ENCODE assay signal across 16 cellular contexts in genomic region chr17:50768348-50768761, GRCh38. TPM values are rescaled to one million over a fixed set of nuclear protein-coding genes. Genes with fewer than 3 reads are reported as not detected.
A peak's percentile ranks its signal among the peaks of the same experiment; 100 is the strongest.
DNase-seq lines count a peak whose midpoint lies in the region; ATAC-seq and TF ChIP-seq lines count a peak whose summit lies in the region.
"Had no signal": no experiment of that assay in that cellular context is flagged by ENCODE, and none has a peak within 500 bp of the region (broad histone marks: within the 10 kb centered on the region; RNA-seq: fewer than 3 reads in every experiment).

No MANE protein-coding gene starts in this region.

- no peak for TF ChIP-seq POLR2A in upper lobe of left lung (IDR thresholded peaks at IDR 0.05)

- H3K4me1 ChIP-seq in Panc1 (ENCODE audit: control insufficient read depth, insufficient read depth, low read length) = no peaks in the 10 kb centered on the region
- peaks cover 0 to 15% (median 5%) of the 10 kb centered on the region in 4 donors for H3K4me1 ChIP-seq in upper lobe of left lung

- WGBS in upper lobe of left lung, 2 donors = 60 to 62% methylated on average over 7 of the region's 7 CpGs

- no peaks in the 10 kb centered on the region for H3K27me3 ChIP-seq in Panc1 (ENCODE audit: control insufficient read depth, insufficient read depth, low read length)
- H3K27me3 ChIP-seq in upper lobe of left lung = no peaks in the 10 kb centered on the region
- H3K27me3 ChIP-seq: SJSA1, vagina had no signal

- 0 out of 2 replicates have a peak, but pooled peaks have one; percentile 5 for ATAC-seq in Panc1
- ATAC-seq in left colon = peak; percentile 78
- no peak for ATAC-seq in upper lobe of left lung (ENCODE audit: low FRiP score in 2 of 2)
- ATAC-seq in HG03439 (IDR thresholded peaks at IDR 0.05; ENCODE audit: unreplicated experiment) = no peak
- ATAC-seq in HG02870 (IDR thresholded peaks at IDR 0.05; ENCODE audit: unreplicated experiment) = no peak

- H3K4me3 ChIP-seq in Panc1 (ENCODE audit: low read depth in 2 of 2, low read length in 2 of 2) (no peak overlapping the region), upper lobe of left lung (no peak overlapping the region)
- H3K4me3 ChIP-seq: SJSA1, vagina had no signal

- in situ Hi-C loops in Panc1 (cut with HindIII; ENCODE audit: low pct_unique_long_range_greater_than_20kb, low sequenced_read_pairs) = no loop called here

- no peaks in the 10 kb centered on the region for H3K36me3 ChIP-seq in Panc1 (ENCODE audit: control insufficient read depth, insufficient read depth, low read length)
- no peaks in the 10 kb centered on the region for H3K36me3 ChIP-seq in upper lobe of left lung
- H3K36me3 ChIP-seq: SJSA1, vagina had no signal

- BruUV-seq in Panc1 (replicated peaks; lab: Mats Ljungman, UMichigan) = no TSS peak

- no peak for TF ChIP-seq CTCF in Panc1 (IDR thresholded peaks at IDR 0.05)
- TF ChIP-seq CTCF in upper lobe of left lung (IDR thresholded peaks at IDR 0.05) = no peak

- peak in 1 of 4 donors; percentile 39 for TF ChIP-seq EP300 in upper lobe of left lung (IDR thresholded peaks at IDR 0.05)

- intact Hi-C loops in Panc1 (cut with micrococcal nuclease; ENCODE audit: unreplicated experiment) = no loop called here
- intact Hi-C loops in left colon (cut with DNase I, micrococcal nuclease) = no loop called here

- no peaks in the 10 kb centered on the region for H3K9me3 ChIP-seq in Panc1 (ENCODE audit: control insufficient read depth, insufficient read depth, low read depth, low read length)
- H3K9me3 ChIP-seq in upper lobe of left lung = no peaks in the 10 kb centered on the region
- H3K9me3 ChIP-seq: SJSA1, vagina had no signal

- CTCF ChIA-PET in Panc1 (lab: Charles Lee) = no interaction called here

- POLR2A ChIA-PET in Panc1 (lab: Charles Lee) = interaction anchor here (0.6 kb wide), 2 partner anchors 37 to 177 kb away, joined by 5 read pairs; no protein-coding TSS in a partner anchor

- DNase-seq in activated CD8-positive, alpha-beta memory T cell treated with anti-CD3 and anti-CD28 coated beads, Interleukin-2, amount 50 U/mL, for 48 hours = peak; percentile 51
- no peak for DNase-seq in activated CD8-positive, alpha-beta memory T cell treated with anti-CD3 and anti-CD28 coated beads, Interleukin-2, amount 50 U/mL, for 4 hours
- DNase-seq in Panc1 (ENCODE audit: low read depth, low spot score) (no peak), left colon (peak; percentile 92 to 98), upper lobe of left lung (peak; percentile 65 to 88), superior temporal gyrus (ENCODE audit: extremely low spot score) (no peak)
- DNase-seq: activated T-cell treated with anti-CD3 and anti-CD28 coated beads, Interleukin-2, amount 50 U/mL, for 1 hour; foreskin fibroblast; HFFc6; KBM-7; NCI-H2227 treated with DMSO at 0.1 percent for 48 hours had no signal

- H3K27ac ChIP-seq in Panc1 (ENCODE audit: low read length) = no peak overlapping the region
- H3K27ac ChIP-seq in upper lobe of left lung = no peak overlapping the region
- H3K27ac ChIP-seq: SJSA1, vagina had no signal

RNA-seq across cellular contexts. Expression of gene ANKRD40CL, which starts 1.0 kb away (rescaled TPM):
- total RNA-seq in Panc1 (2021; ENCODE audit: unreplicated experiment) (not detected), left colon (10 to 100 TPM; 63.4 to 75.8 TPM), upper lobe of left lung (not detected)
- not detected for polyA plus RNA-seq in Panc1 (2012; ENCODE audit: insufficient read length)
- total RNA-seq: HFFc6, SJSA1, vagina had no signal
- polyA plus RNA-seq: AG04450 had no signal

RNA-seq across cellular contexts. Expression of gene LUC7L3, which starts 49.0 kb away (rescaled TPM):
- total RNA-seq in Panc1 (2021; ENCODE audit: unreplicated experiment) (136 TPM), left colon (100 to 1,000 TPM in 1 of 2 donors, 10 to 100 TPM in 1; 90.0 to 110 TPM), upper lobe of left lung (100 to 1,000 TPM in 2 of 6 donors, 10 to 100 TPM in 4; 38.2 to 625 (median 91.4) TPM)
- polyA plus RNA-seq in Panc1 (2012; ENCODE audit: insufficient read length) = 97.6 TPM

Comparison
In these comparisons a context has a peak if more than half of its experiments do, and no peak if none do; other contexts are left out.
1. DNase-seq: peak in activated CD8-positive, alpha-beta memory T cell treated with anti-CD3 and anti-CD28 coated beads, Interleukin-2, amount 50 U/mL, for 48 hours (single experiment), left colon (2 of 2) and upper lobe of left lung (2 of 2); none in activated CD8-positive, alpha-beta memory T cell treated with anti-CD3 and anti-CD28 coated beads, Interleukin-2, amount 50 U/mL, for 4 hours (single experiment), Panc1 (single experiment) and superior temporal gyrus (single experiment).
2. ATAC-seq: peak in Panc1 (single experiment) and left colon (single experiment); none in upper lobe of left lung (0 of 2), HG03439 (single experiment) and HG02870 (single experiment).
3. RNA of gene ANKRD40CL, which starts 1.0 kb away (total RNA-seq): 63.4 to 75.8 TPM in left colon; not detected in Panc1 (single experiment) and not detected in upper lobe of left lung; every median in the first group is over 10 times any median in the second.